In genomic region chr15:64891546-64891945, GRCh38 we compare ENCODE assay signal across 1 cellular context.
TF ChIP-seq lines count a peak whose summit lies in the region.

No MANE protein-coding gene starts in this region.

TF ChIP-seq in H1, 55 proteins besides CTCF, POLR2A, EP300 and RAD21:
- TF ChIP-seq RXRA (IDR thresholded peaks at IDR 0.05; ENCODE audit: insufficient read depth, low read depth, low read length) (no peak), CBX5 (IDR thresholded peaks at IDR 0.05; ENCODE audit: low read depth, low read length) (no peak), BACH1 (IDR thresholded peaks at IDR 0.05; ENCODE audit: low read length) (no peak), YY1 (IDR thresholded peaks at IDR 0.05; ENCODE audit: low read depth, low read length) (no peak), RFX5 (IDR thresholded peaks at IDR 0.05; ENCODE audit: borderline replicate concordance, low read depth, low read length) (no peak), TEAD4 (IDR thresholded peaks at IDR 0.05; ENCODE audit: low read depth, low read length) (no peak), SAP30 (IDR thresholded peaks at IDR 0.05; ENCODE audit: insufficient read depth, insufficient replicate concordance, low read length) (no peak), TCF12 (IDR thresholded peaks at IDR 0.05; ENCODE audit: low read depth, low read length) (no peak), KDM1A (IDR thresholded peaks at IDR 0.05; ENCODE audit: borderline replicate concordance, low read length) (no peak)
